In the genomic region with DNA sequence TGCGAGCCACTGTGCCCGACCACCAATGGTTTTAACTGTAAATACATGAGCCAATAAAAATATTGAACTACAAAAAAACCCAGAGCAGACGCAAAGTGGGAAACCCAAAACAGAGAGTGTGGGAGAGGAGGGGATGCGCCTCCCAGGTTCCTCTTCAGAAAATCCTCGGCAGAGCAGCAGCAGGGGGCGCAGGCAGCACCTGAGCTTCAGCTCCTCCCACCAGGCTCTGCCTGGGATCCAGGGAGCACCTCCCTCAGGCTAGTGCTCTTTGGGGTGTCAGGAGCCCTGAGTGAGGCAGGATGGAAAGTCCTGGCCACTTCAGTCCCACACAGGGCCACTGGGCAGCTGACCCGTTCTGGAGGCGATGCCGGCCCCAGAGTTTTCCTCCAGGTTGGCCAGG, we compare ENCODE assay signal across 1 cellular context.
TF ChIP-seq lines count a peak whose summit lies in the region.

No MANE protein-coding gene starts in this region.

TF ChIP-seq in K562, 482 proteins besides CTCF, POLR2A, EP300 and RAD21:
- 0 out of 2 replicates have a peak, but pooled peaks have one; percentile 8 for TF ChIP-seq SMC3 (conservative IDR thresholded peaks at IDR 0.05; ENCODE audit: insufficient read depth, low read depth, low read length)
- TF ChIP-seq ZNF263 (CRISPR knock-in tag; IDR thresholded peaks at IDR 0.05; ENCODE audit: borderline replicate concordance), result peak; percentile 46; the same call in 1 of the 2 replicates
- no peak for TF ChIP-seq KLF13 (tag; IDR thresholded peaks at IDR 0.05; ENCODE audit: borderline replicate concordance, low read depth)
- TF ChIP-seq, protein P1, sequence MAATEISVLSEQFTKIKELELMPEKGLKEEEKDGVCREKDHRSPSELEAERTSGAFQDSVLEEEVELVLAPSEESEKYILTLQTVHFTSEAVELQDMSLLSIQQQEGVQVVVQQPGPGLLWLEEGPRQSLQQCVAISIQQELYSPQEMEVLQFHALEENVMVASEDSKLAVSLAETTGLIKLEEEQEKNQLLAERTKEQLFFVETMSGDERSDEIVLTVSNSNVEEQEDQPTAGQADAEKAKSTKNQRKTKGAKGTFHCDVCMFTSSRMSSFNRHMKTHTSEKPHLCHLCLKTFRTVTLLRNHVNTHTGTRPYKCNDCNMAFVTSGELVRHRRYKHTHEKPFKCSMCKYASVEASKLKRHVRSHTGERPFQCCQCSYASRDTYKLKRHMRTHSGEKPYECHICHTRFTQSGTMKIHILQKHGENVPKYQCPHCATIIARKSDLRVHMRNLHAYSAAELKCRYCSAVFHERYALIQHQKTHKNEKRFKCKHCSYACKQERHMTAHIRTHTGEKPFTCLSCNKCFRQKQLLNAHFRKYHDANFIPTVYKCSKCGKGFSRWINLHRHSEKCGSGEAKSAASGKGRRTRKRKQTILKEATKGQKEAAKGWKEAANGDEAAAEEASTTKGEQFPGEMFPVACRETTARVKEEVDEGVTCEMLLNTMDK (IDR thresholded peaks at IDR 0.05; ENCODE audit: borderline replicate concordance, insufficient read depth, low read depth, low read length, poor library complexity, severe bottlenecking), result peak; percentile 40
